In the genomic region with DNA sequence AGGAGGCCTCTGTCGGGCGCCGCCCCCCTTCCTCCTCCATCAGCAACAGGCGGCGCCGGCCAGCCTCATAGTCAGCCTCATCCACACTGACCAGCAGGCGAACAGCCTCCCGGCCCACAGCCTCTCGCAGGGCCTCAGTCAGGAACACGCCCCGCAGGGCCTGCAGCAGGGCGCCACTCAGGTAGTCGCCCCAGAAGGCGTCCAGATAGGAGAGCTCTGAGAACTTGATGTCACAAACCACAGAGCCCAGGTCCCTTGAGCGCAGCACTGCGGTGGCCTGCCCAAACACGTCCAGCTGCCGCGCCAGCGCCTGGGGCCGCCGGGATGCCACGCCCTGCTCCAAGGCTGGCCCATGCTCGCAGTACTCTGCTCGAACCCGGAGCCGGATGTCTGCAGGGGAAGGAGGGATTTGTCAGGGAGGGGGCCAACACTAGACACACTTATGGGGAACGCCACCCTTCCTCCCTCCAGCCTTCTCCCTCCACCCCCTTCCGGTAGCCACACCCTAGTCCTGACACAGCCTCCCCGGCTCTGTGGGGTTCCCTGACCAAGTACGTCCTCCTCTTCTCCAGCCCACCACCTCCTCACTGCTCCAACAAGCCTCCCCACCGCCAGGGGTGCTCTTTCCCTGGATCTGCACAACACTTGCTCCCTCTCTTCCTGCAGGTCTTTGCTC, we compare ENCODE assay signal across 8 cellular contexts. TPM values are rescaled to one million over a fixed set of nuclear protein-coding genes. Genes with fewer than 3 reads are reported as not detected.
A peak's percentile ranks its signal among the peaks of the same experiment; 100 is the strongest.
DNase-seq lines count a peak whose midpoint lies in the region; ATAC-seq and TF ChIP-seq lines count a peak whose summit lies in the region.

No MANE protein-coding gene starts in this region.

- H3K4me1 Mint-ChIP-seq in MCF 10A (ENCODE audit: insufficient read depth, unreplicated experiment): peaks cover 34% of the 10 kb centered on the region

- H3K14ac ChIP-seq in neuronal stem cell (ENCODE audit: low read length): no peak overlapping the region

- peak; percentile 41 for ATAC-seq in HG02642 (IDR thresholded peaks at IDR 0.05; ENCODE audit: poor library complexity, unreplicated experiment)
- no peak for ATAC-seq in HG03039 (IDR thresholded peaks at IDR 0.05; ENCODE audit: unreplicated experiment)

- H3K36me3 ChIP-seq in neuronal stem cell (replicated peaks in 1 of 2; ENCODE audit: control insufficient read depth in 2 of 2, insufficient read depth in 2 of 2, low read length in 2 of 2): peaks cover 62 to 66% of the 10 kb centered on the region in 2 donors

- H2AK5ac ChIP-seq in neuronal stem cell (ENCODE audit: low read depth, low read length): no peak overlapping the region

- no peak overlapping the region for H2BK12ac ChIP-seq in neuronal stem cell (ENCODE audit: low read length)

- intact Hi-C loops in MCF 10A (cut with micrococcal nuclease): no loop called here

- peak overlapping the region; percentile 31 for H3K23ac ChIP-seq in neuronal stem cell (ENCODE audit: low read depth, low read length, poor library complexity)

- no peak overlapping the region for H2BK15ac ChIP-seq in neuronal stem cell (ENCODE audit: low read length)

- no peaks in the 10 kb centered on the region for H3K4me1 ChIP-seq in neuronal stem cell (ENCODE audit: control insufficient read depth in 2 of 2, insufficient read depth in 1 of 2, low read depth in 1 of 2, low read length in 2 of 2)

- no peaks in the 10 kb centered on the region for H3K27me3 Mint-ChIP-seq in MCF 10A (ENCODE audit: insufficient read depth, unreplicated experiment)

- H3K27ac Mint-ChIP-seq in MCF 10A (ENCODE audit: low read depth, unreplicated experiment): peak overlapping the region; percentile 16

- H3K9me3 Mint-ChIP-seq in MCF 10A (ENCODE audit: unreplicated experiment): peaks cover under 1% of the 10 kb centered on the region

- H3K18ac ChIP-seq in neuronal stem cell (ENCODE audit: low read length): no peak overlapping the region

- no peak overlapping the region for H3K4me3 ChIP-seq in neuronal stem cell (ENCODE audit: low read length in 2 of 2)

- no peaks in the 10 kb centered on the region for H3K27me3 ChIP-seq in neuronal stem cell (ENCODE audit: control insufficient read depth in 3 of 3, insufficient read depth in 3 of 3, low read depth in 1 of 3, low read length in 3 of 3)

- no peak overlapping the region for H4K91ac ChIP-seq in neuronal stem cell (ENCODE audit: low read depth, low read length, poor library complexity)

- CTCF ChIA-PET in MCF 10A (lab: Yijun Ruan, JAX): interaction anchor here (1.1 kb wide), 1 partner anchor 16 kb away, joined by 3 read pairs; no protein-coding TSS in a partner anchor

- TF ChIP-seq POLR2A in GM15510 (IDR thresholded peaks at IDR 0.05; ENCODE audit: borderline replicate concordance, extremely low read depth, insufficient read length): peak; percentile 22

- TF ChIP-seq CTCF in MCF 10A (IDR thresholded peaks at IDR 0.05; ENCODE audit: unreplicated experiment): peak; percentile 13

- POLR2A ChIA-PET in MCF 10A (lab: Yijun Ruan, JAX): interaction anchor here (0.6 to 3.7 kb wide), 8 partner anchors 8 to 106 kb away, joined by 3 to 17 read pairs (median 3); partner anchors contain the start of gene DEDD2

- H2BK120ac ChIP-seq in neuronal stem cell (ENCODE audit: low read depth, low read length): no peak overlapping the region

- DNase-seq in SIG-M5 treated with dmso at 0.1 percent for 504 hours (lab: John Stamatoyannopoulos, UW; ENCODE audit: unreplicated experiment) (peak; percentile 92), MCF 10A (ENCODE audit: unreplicated experiment) (peak; percentile 78), neuronal stem cell (ENCODE audit: low spot score) (no peak), NCI-H2029 (lab: John Stamatoyannopoulos, UW) (no peak), HK-2 (ENCODE audit: unreplicated experiment) (no peak)

- BruUV-seq in MCF 10A (replicated peaks; lab: Mats Ljungman, UMichigan): no TSS peak

- no peak overlapping the region for H3K4ac ChIP-seq in neuronal stem cell (ENCODE audit: low read length)

- H3K4me2 ChIP-seq in neuronal stem cell (ENCODE audit: insufficient read depth, low read length, poor library complexity, severe bottlenecking): no peak overlapping the region

- no peaks in the 10 kb centered on the region for H3K9me3 ChIP-seq in neuronal stem cell (replicated peaks in 1 of 2; ENCODE audit: control insufficient read depth in 2 of 2, insufficient read depth in 1 of 2, low read depth in 1 of 2, low read length in 2 of 2)

- no peak overlapping the region for H2BK5ac ChIP-seq in neuronal stem cell (ENCODE audit: low read length)

- WGBS in neuronal stem cell (ENCODE audit: extremely low coverage in 2 of 2, insufficient read length in 2 of 2, insufficient replicate concordance in 1 of 2), 2 donors: no CpG with 5 or more reads among the region's 32 CpGs

- H2AFZ ChIP-seq in neuronal stem cell (ENCODE audit: low read length): no peak overlapping the region

- peak overlapping the region; percentile 10 for H3K4me3 Mint-ChIP-seq in MCF 10A (ENCODE audit: unreplicated experiment)

- peaks cover 9% of the 10 kb centered on the region for H3K79me1 ChIP-seq in neuronal stem cell (ENCODE audit: low read depth, low read length)

- peaks cover 61% of the 10 kb centered on the region for H3K36me3 Mint-ChIP-seq in MCF 10A (ENCODE audit: insufficient read depth, unreplicated experiment)

- H4K8ac ChIP-seq in neuronal stem cell (ENCODE audit: low read depth, low read length): no peak overlapping the region

- H3K27ac ChIP-seq in neuronal stem cell (replicated peaks; ENCODE audit: low read length): no peak overlapping the region

- no peak overlapping the region for H3K9ac ChIP-seq in neuronal stem cell (ENCODE audit: low read depth, low read length, poor library complexity)

RNA-seq across cellular contexts. Expression of gene DEDD2, which starts 17.9 kb away (rescaled TPM):
- total RNA-seq in MCF 10A (2022): 28.5 and 31.2 TPM in 2 replicates
- 29.2 TPM for polyA plus RNA-seq in neuronal stem cell (2013, experiment 1 of 2)
- 27.6 TPM for polyA plus RNA-seq in neuronal stem cell (2013, experiment 2 of 2)

RNA-seq across cellular contexts. Expression of gene ZNF526, which starts 20.5 kb away (rescaled TPM):
- total RNA-seq in MCF 10A (2022): 11.5 and 12.3 TPM in 2 replicates
- polyA plus RNA-seq in neuronal stem cell (2013, experiment 1 of 2): 5.4 TPM
- polyA plus RNA-seq in neuronal stem cell (2013, experiment 2 of 2): 5.2 TPM

RNA-seq across cellular contexts. Expression of gene GSK3A, which starts 42.8 kb away (rescaled TPM):
- 53.5 and 54.5 TPM in 2 replicates for total RNA-seq in MCF 10A (2022)
- polyA plus RNA-seq in neuronal stem cell (2013, experiment 1 of 2): 67.3 TPM
- 64.6 TPM for polyA plus RNA-seq in neuronal stem cell (2013, experiment 2 of 2)

RNA-seq across cellular contexts. Expression of gene ERF, which starts 55.4 kb away (rescaled TPM):
- 27.8 and 35.1 TPM in 2 replicates for total RNA-seq in MCF 10A (2022)
- polyA plus RNA-seq in neuronal stem cell (2013, experiment 1 of 2): 77.7 TPM
- 78.0 TPM for polyA plus RNA-seq in neuronal stem cell (2013, experiment 2 of 2)

Comparison
In these comparisons a context has a peak if more than half of its experiments do, and no peak if none do; other contexts are left out.
1. DNase-seq: peak in SIG-M5 treated with dmso at 0.1 percent for 504 hours (single experiment) and MCF 10A (single experiment); none in neuronal stem cell (single experiment), NCI-H2029 (single experiment) and HK-2 (single experiment).